16 cellular contexts compared by ENCODE assay signal in the genomic region with DNA sequence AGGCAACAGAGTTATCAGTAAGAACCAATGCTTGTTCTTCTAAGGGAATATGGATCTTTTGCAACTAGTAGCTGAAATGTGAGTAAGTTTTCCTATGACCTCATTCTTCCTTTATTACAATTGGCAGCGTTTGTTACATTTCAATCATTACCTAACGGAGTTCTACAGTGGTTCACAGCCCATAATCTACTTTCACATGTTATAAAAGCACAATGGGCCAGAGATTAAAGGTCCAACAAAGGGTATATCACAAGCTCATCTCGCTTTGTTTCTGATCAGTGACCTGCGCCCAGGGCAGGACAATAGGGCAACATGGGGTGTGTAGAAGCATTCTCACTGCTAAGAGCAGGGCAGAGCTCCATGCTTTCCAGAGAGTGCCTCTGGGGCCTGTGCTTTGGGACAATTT.
"Had no signal": no experiment of that assay in that cellular context is flagged by ENCODE, and none has a peak within 500 bp of the region (broad histone marks: within the 10 kb centered on the region; RNA-seq: fewer than 3 reads in every experiment).

No MANE protein-coding gene starts in this region.

- H3K4me2 ChIP-seq: smooth muscle cell had no signal

- H3K36me3 ChIP-seq: breast epithelium, pancreas, right atrium auricular region, thyroid gland, vagina had no signal

- H3K4me3 ChIP-seq: breast epithelium, pancreas, right atrium auricular region, smooth muscle cell, thyroid gland, vagina had no signal

- H3K4me1 ChIP-seq: breast epithelium, right atrium auricular region, thyroid gland, vagina had no signal

- H3K27me3 ChIP-seq: breast epithelium, pancreas, right atrium auricular region, thyroid gland, vagina had no signal

- DNase-seq: activated CD8-positive, alpha-beta memory T cell treated with anti-CD3 and anti-CD28 coated beads, Interleukin-2, amount 10 ng/mL, durations not matched to agents 7 days and 5 days; activated effector memory CD4-positive, alpha-beta T cell treated with anti-CD3 and anti-CD28 coated beads, Interleukin-2, amount 50 U/mL, for 16 hours; activated T-cell treated with anti-CD3 and anti-CD28 coated beads, Interleukin-2, amount 50 U/mL, for 4 hours; amniotic stem cell; effector CD8-positive, alpha-beta T cell; mesenchymal stem cell; pancreas; thyroid gland had no signal

- H3K9me3 ChIP-seq: breast epithelium, pancreas, right atrium auricular region, thyroid gland, vagina had no signal

- H3K27ac ChIP-seq: breast epithelium, epithelial cell of prostate, pancreas, right atrium auricular region, thyroid gland, vagina had no signal

- ATAC-seq: activated CD4-positive, CD25-positive, alpha-beta regulatory T cell treated with anti-CD3 and anti-CD28 coated beads, Interleukin-2, amount 50 U/mL, for 24 hours; activated CD8-positive, alpha-beta memory T cell treated with anti-CD3 and anti-CD28 coated beads, Interleukin-2, amount 10 ng/mL, durations not matched to agents 7 days and 5 days; activated naive CD4-positive, alpha-beta T cell treated with anti-CD3 and anti-CD28 coated beads, Interleukin-2, amount 50 U/mL, for 72 hours; activated T-cell treated with anti-CD3 and anti-CD28 coated beads, Interleukin-2, amount 50 U/mL, for 4 hours; left lobe of liver had no signal
